In genomic region chr2:33130544-33130943, GRCh38 we compare ENCODE assay signal across 16 cellular contexts.
"Had no signal": no experiment of that assay in that cellular context is flagged by ENCODE, and none has a peak within 500 bp of the region (broad histone marks: within the 10 kb centered on the region; RNA-seq: fewer than 3 reads in every experiment).

No MANE protein-coding gene starts in this region.

- FAIRE-seq: endothelial cell of umbilical vein had no signal

- H3K79me2 ChIP-seq: parathyroid adenoma had no signal

- H2AFZ ChIP-seq: neural progenitor cell, parathyroid adenoma had no signal

- H3K4me1 ChIP-seq: neural progenitor cell, parathyroid adenoma, testis had no signal

- H3K27me3 ChIP-seq: neural progenitor cell, stomach, testis had no signal

- H3K9ac ChIP-seq: neural progenitor cell, parathyroid adenoma had no signal

- ATAC-seq: activated CD8-positive, alpha-beta T cell treated with anti-CD3 and anti-CD28 coated beads for 36 hours; activated naive CD4-positive, alpha-beta T cell treated with anti-CD3 and anti-CD28 coated beads, Interleukin-2, amount 50 U/mL, for 72 hours; activated T-cell treated with anti-CD3 and anti-CD28 coated beads, Interleukin-2, amount 50 U/mL, for 4 hours had no signal

- H3K4me3 ChIP-seq: esophagus squamous epithelium, neural progenitor cell, stomach, testis had no signal

- H3K27ac ChIP-seq: esophagus squamous epithelium, neural progenitor cell, parathyroid adenoma, stomach, testis, VCaP had no signal

- H3K4me2 ChIP-seq: neural progenitor cell had no signal

- DNase-seq: activated CD4-positive, alpha-beta T cell treated with anti-CD3 and anti-CD28 coated beads for 1 hour; activated CD8-positive, alpha-beta T cell treated with anti-CD3 and anti-CD28 coated beads for 36 hours; activated effector memory CD4-positive, alpha-beta T cell treated with anti-CD3 and anti-CD28 coated beads, Interleukin-2, amount 50 U/mL, for 16 hours; activated T-cell treated with anti-CD3 and anti-CD28 coated beads, Interleukin-2, amount 50 U/mL, for 4 hours; effector CD8-positive, alpha-beta T cell; esophagus squamous epithelium; midbrain; stimulated activated CD4-positive, alpha-beta T cell treated with anti-CD3 and anti-CD28 coated beads, Interleukin-12 subunit alpha, Interleukin-12 subunit beta, amount 100 ng/mL, for 4 hours; stimulated activated CD4-positive, alpha-beta T cell treated with anti-CD3 and anti-CD28 coated beads, Interleukin-2, amount 100 ng/mL, for 24 hours; stomach; testis had no signal

- H3K9me3 ChIP-seq: esophagus squamous epithelium, stomach, testis had no signal

- H3K36me3 ChIP-seq: esophagus squamous epithelium, neural progenitor cell, stomach had no signal
